ENCODE assay signal across 8 cellular contexts in genomic region chr13:91347212-91347995, GRCh38. TPM values are rescaled to one million over a fixed set of nuclear protein-coding genes. Genes with fewer than 3 reads are reported as not detected.
DNase-seq lines count a peak whose midpoint lies in the region; ATAC-seq lines count a peak whose summit lies in the region.

Gene MIR17HG, plus strand, starts transcription at chr13:91347687.

- no peaks in the 10 kb centered on the region for H3K27me3 Mint-ChIP-seq in memory B cell

- H3K9me3 Mint-ChIP-seq in memory B cell = no peaks in the 10 kb centered on the region

- no peaks in the 10 kb centered on the region for H3K36me3 Mint-ChIP-seq in memory B cell

- peak; percentile 60 for ATAC-seq in GM21360 (IDR thresholded peaks at IDR 0.05; ENCODE audit: unreplicated experiment)
- peak; percentile 57 for ATAC-seq in memory B cell (ENCODE audit: low read depth)

- peak within 1 kb of the TSS; percentile 97 for H3K4me3 Mint-ChIP-seq in memory B cell

- peaks cover 9% of the 10 kb centered on the region for H3K4me1 Mint-ChIP-seq in memory B cell

- DNase-seq in COLO668 (lab: John Stamatoyannopoulos, UW; ENCODE audit: unreplicated experiment) (peak; percentile 99), HT-29 (ENCODE audit: low spot score) (peak; percentile 89), memory B cell (ENCODE audit: low spot score in 2 of 2) (peak; percentile 76)
- peak; percentile 88 for DNase-seq in NK-92 treated with Interleukin-12 subunit alpha and Interleukin-12 subunit beta, amount 100 ng/mL, for 24 hours (lab: John Stamatoyannopoulos, UW)
- DNase-seq in activated CD8-positive, alpha-beta memory T cell treated with anti-CD3 and anti-CD28 coated beads for 24 hours = peak; percentile 94
- peak; percentile 77 for DNase-seq in effector CD4-positive, alpha-beta T cell
- DNase-seq in stimulated activated CD4-positive, alpha-beta T cell treated with anti-CD3 and anti-CD28 coated beads, TNF-alpha, amount 100 ng/mL, for 48 hours (ENCODE audit: low read depth in 3 of 3) = peak; percentile 74 to 85 (median 84)

- peak within 1 kb of the TSS; percentile 90 for H3K27ac Mint-ChIP-seq in memory B cell

RNA-seq across cellular contexts. Expression of gene MIR17HG, which starts in this region (rescaled TPM):
- 6.8 and 7.6 TPM in 2 replicates for total RNA-seq in HT-29 (2014; rRNA removed; shearing (Covaris generic))

Comparison
In these comparisons a context has a peak if more than half of its experiments do, and no peak if none do; other contexts are left out.
1. Peak in every context shown above with its lines: DNase-seq and ATAC-seq.